ENCODE assay signal across 14 cellular contexts in genomic region chr5:1017691-1018455, GRCh38. TPM values are rescaled to one million over a fixed set of nuclear protein-coding genes. Genes with fewer than 3 reads are reported as not detected.
"Had no signal": no experiment of that assay in that cellular context is flagged by ENCODE, and none has a peak within 500 bp of the region (broad histone marks: within the 10 kb centered on the region; RNA-seq: fewer than 3 reads in every experiment).

No MANE protein-coding gene starts in this region.

- H3K9me3 ChIP-seq: ovary, testis had no signal

- FAIRE-seq: astrocyte, bronchial epithelial cell, keratinocyte had no signal

- H3K27ac Mint-ChIP-seq: activated T-helper 17 cell treated with anti-CD3 and anti-CD28 coated beads, Interleukin-2, amount 50 U/mL, for 72 hours; nephron progenitor cell; stimulated activated naive CD8-positive, alpha-beta T cell treated with anti-CD3 and anti-CD28 coated beads, Interleukin-15, Interleukin-2, amounts not matched to agents 100 ng/mL and 50 ng/mL, for 24 hours had no signal

- H3K27ac ChIP-seq: dorsolateral prefrontal cortex, ovary, testis had no signal

- H3K36me3 ChIP-seq: ovary had no signal

- H3K27me3 ChIP-seq: ovary, testis had no signal

- H3K27me3 Mint-ChIP-seq: activated T-helper 17 cell treated with anti-CD3 and anti-CD28 coated beads, Interleukin-2, amount 50 U/mL, for 72 hours; stimulated activated naive CD8-positive, alpha-beta T cell treated with anti-CD3 and anti-CD28 coated beads, Interleukin-15, Interleukin-2, amounts not matched to agents 100 ng/mL and 50 ng/mL, for 24 hours had no signal

- DNase-seq: activated CD4-positive, alpha-beta T cell treated with anti-CD3 and anti-CD28 coated beads, Interleukin-2, amount 50 U/mL, for 1 hour; activated naive CD4-positive, alpha-beta T cell treated with Interleukin-2 at 50 U/mL for 16 hours; hippocampal formation; nephron progenitor cell; ovary; stimulated activated CD4-positive, alpha-beta T cell treated with anti-CD3 and anti-CD28 coated beads, Interleukin-4, amount 100 ng/mL, for 24 hours; testis had no signal

- H3K4me1 ChIP-seq: testis had no signal

- H3K4me3 ChIP-seq: dorsolateral prefrontal cortex, ovary, testis had no signal

- H3K4me3 Mint-ChIP-seq: activated T-helper 17 cell treated with anti-CD3 and anti-CD28 coated beads, Interleukin-2, amount 50 U/mL, for 72 hours; nephron progenitor cell; stimulated activated naive CD8-positive, alpha-beta T cell treated with anti-CD3 and anti-CD28 coated beads, Interleukin-15, Interleukin-2, amounts not matched to agents 100 ng/mL and 50 ng/mL, for 24 hours had no signal

- ATAC-seq: activated T-helper 17 cell treated with anti-CD3 and anti-CD28 coated beads, Interleukin-2, amount 50 U/mL, for 72 hours; esophagus mucosa had no signal

- H3K9me3 Mint-ChIP-seq: activated T-helper 17 cell treated with anti-CD3 and anti-CD28 coated beads, Interleukin-2, amount 50 U/mL, for 72 hours; nephron progenitor cell; stimulated activated naive CD8-positive, alpha-beta T cell treated with anti-CD3 and anti-CD28 coated beads, Interleukin-15, Interleukin-2, amounts not matched to agents 100 ng/mL and 50 ng/mL, for 24 hours had no signal

- H3K4me1 Mint-ChIP-seq: activated T-helper 17 cell treated with anti-CD3 and anti-CD28 coated beads, Interleukin-2, amount 50 U/mL, for 72 hours had no signal

RNA-seq across cellular contexts. Expression of gene NKD2, which starts 9.3 kb away (rescaled TPM):
- polyA plus RNA-seq: keratinocyte had no signal
